28 cellular contexts compared by ENCODE assay signal in the genomic region with DNA sequence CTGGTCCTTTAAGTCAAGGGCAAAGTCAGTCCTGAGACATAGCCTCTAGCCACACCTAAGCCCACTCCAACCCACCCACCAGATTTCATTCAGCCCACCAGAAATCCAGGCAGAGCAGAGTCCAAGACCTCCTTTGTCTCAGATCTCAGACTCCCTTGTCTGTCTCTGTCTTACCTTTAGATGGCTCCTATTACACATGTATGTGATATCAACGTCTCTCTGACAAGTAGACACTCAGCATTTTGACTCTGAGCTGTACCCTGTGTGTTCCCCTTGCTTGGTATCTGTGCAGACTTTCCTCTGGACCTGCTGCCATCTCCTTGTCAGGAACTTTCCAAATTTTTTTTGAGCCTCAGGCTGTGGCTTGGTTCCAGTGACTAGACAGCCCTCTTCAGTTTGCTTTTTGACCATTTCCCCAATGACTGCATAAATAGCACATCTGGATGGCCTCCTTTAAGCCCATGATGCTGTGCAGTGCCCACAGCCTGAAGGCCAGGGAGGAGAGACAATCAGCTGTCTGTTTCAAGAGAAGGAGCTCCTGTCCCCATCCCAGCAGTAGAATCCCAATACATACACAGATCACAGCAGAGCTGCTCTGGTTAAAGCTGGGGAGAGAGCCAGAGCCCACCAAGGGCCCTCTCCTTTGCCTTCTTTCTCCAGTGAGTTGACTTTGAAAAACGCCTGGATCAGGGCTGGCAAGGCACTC. TPM values are rescaled to one million over a fixed set of nuclear protein-coding genes. Genes with fewer than 3 reads are reported as not detected.
DNase-seq lines count a peak whose midpoint lies in the region; ATAC-seq, FAIRE-seq and TF ChIP-seq lines count a peak whose summit lies in the region.
"Had no signal": no experiment of that assay in that cellular context is flagged by ENCODE, and none has a peak within 500 bp of the region (broad histone marks: within the 10 kb centered on the region; RNA-seq: fewer than 3 reads in every experiment).

No MANE protein-coding gene starts in this region.

- H3K9me1 ChIP-seq in K562 (ENCODE audit: control insufficient read depth, insufficient read depth, low read length): no peaks in the 10 kb centered on the region

- TF ChIP-seq POLR2A in K562 (conservative IDR thresholded peaks at IDR 0.05): no peak

- POLR2A ChIA-PET in K562 (lab: Yijun Ruan, JAX): interaction anchor here (0.7 to 1.3 kb wide), 4 partner anchors 11 to 151 kb away, joined by 3 to 6 read pairs (median 4); a partner anchor contains a TSS

- TF ChIP-seq EP300 in K562 (IDR thresholded peaks at IDR 0.05; ENCODE audit: low read length): no peak

- H3K27me3 ChIP-seq in H7 (ENCODE audit: control insufficient read depth, insufficient read depth, low read length) (no peaks in the 10 kb centered on the region), K562 (ENCODE audit: control insufficient read depth in 2 of 2, insufficient read depth in 2 of 2, low read length in 2 of 2) (no peaks in the 10 kb centered on the region)
- H3K27me3 ChIP-seq: BLaER1 treated with 17β-estradiol and CSF1 and Interleukin-3, amounts not matched to agents 10 nM and 100 nM; heart left ventricle; right atrium auricular region; thyroid gland had no signal

- no peak overlapping the region for H2AFZ ChIP-seq in K562 (ENCODE audit: low read depth, low read length)

- no TSS peak for BruUV-seq in K562 (replicated peaks; lab: Mats Ljungman, UMichigan)

- no peak overlapping the region for H3K4me2 ChIP-seq in K562 (ENCODE audit: insufficient read depth, low read length)
- H3K4me2 ChIP-seq: BLaER1 treated with 17β-estradiol and CSF1 and Interleukin-3, amounts not matched to agents 10 nM and 100 nM had no signal

- H3K9ac ChIP-seq in K562 (ENCODE audit: insufficient read depth in 1 of 2, low read depth in 2 of 2, low read length in 2 of 2): peak overlapping the region in 1 of 2 experiments; percentile 28; a peak in 1 of 4 replicates
- H3K9ac ChIP-seq: BLaER1 treated with 17β-estradiol and CSF1 and Interleukin-3, amounts not matched to agents 10 nM and 100 nM had no signal

- H3K79me2 ChIP-seq in K562 (ENCODE audit: control insufficient read depth, insufficient read depth, low read length): no peaks in the 10 kb centered on the region

- no peaks in the 10 kb centered on the region for H3K9me3 ChIP-seq in K562 (replicated peaks; ENCODE audit: control insufficient read depth, insufficient read depth, low read depth, low read length)
- H3K9me3 ChIP-seq: BLaER1 treated with 17β-estradiol and CSF1 and Interleukin-3, amounts not matched to agents 10 nM and 100 nM; heart left ventricle; right atrium auricular region; thyroid gland had no signal

- DNase-seq in H7: peak; percentile 8
- no peak for DNase-seq in K562 (ENCODE audit: extremely low read depth in 1 of 4, low spot score in 3 of 4)
- peak; percentile 59 for DNase-seq in midbrain (lab: John Stamatoyannopoulos, UW)
- DNase-seq in NCI-H2227 treated with DMSO at 0.1 percent for 48 hours (lab: John Stamatoyannopoulos, UW): no peak
- DNase-seq: ACHN; activated CD8-positive, alpha-beta T cell treated with anti-CD3 and anti-CD28 coated beads, Interleukin-2, amount 10 ng/mL, durations not matched to agents 7 days and 5 days; activated naive CD4-positive, alpha-beta T cell treated with Interleukin-2 at 50 U/mL for 16 hours; activated T-cell treated with anti-CD3 and anti-CD28 coated beads, Interleukin-2, amount 50 U/mL, for 1 hour; amniotic stem cell; dermis blood vessel endothelial cell; heart left ventricle; naive B cell; NCI-H1048; NCI-H187; NCI-H2171 treated with DMSO at 0.1 percent for 48 hours; NCI-H526 treated with DMSO at 0.1 percent for 48 hours; stimulated activated CD4-positive, alpha-beta T cell treated with anti-CD3 and anti-CD28 coated beads, Interleukin-4, amount 100 ng/mL, for 24 hours; stimulated activated naive CD4-positive, alpha-beta T cell treated with Interleukin-2 at 50 U/mL for 16 hours; T1000; thyroid gland had no signal

- FAIRE-seq in K562 (lab: Jason Lieb, UNC): peak; percentile 48

- CTCF ChIA-PET in K562 (lab: Yijun Ruan, JAX; ENCODE audit: low intra/inter-chr PET ratio): no interaction called here

- peak; percentile 65 for ATAC-seq in K562
- ATAC-seq in HG02884 (IDR thresholded peaks at IDR 0.05; ENCODE audit: unreplicated experiment): no peak
- no peak for ATAC-seq in HG03571 (IDR thresholded peaks at IDR 0.05; ENCODE audit: unreplicated experiment)
- ATAC-seq in GM21723 (IDR thresholded peaks at IDR 0.05; ENCODE audit: unreplicated experiment): no peak
- ATAC-seq: activated CD8-positive, alpha-beta T cell treated with anti-CD3 and anti-CD28 coated beads, Interleukin-2, amount 10 ng/mL, durations not matched to agents 7 days and 5 days; HCT116 had no signal

- no peak overlapping the region for H3K4me3 ChIP-seq in H7 (ENCODE audit: insufficient read depth, low read depth, low read length)
- no peak overlapping the region for H3K4me3 ChIP-seq in K562
- H3K4me3 ChIP-seq: BLaER1 treated with 17β-estradiol and CSF1 and Interleukin-3, amounts not matched to agents 10 nM and 100 nM; heart left ventricle; right atrium auricular region; thyroid gland had no signal

- H3K36me3 ChIP-seq in H7 (replicated peaks; ENCODE audit: control insufficient read depth, insufficient read depth, low read length) (no peaks in the 10 kb centered on the region), K562 (ENCODE audit: control insufficient read depth, insufficient read depth, low read length) (no peaks in the 10 kb centered on the region)
- H3K36me3 ChIP-seq: BLaER1 treated with 17β-estradiol and CSF1 and Interleukin-3, amounts not matched to agents 10 nM and 100 nM; right atrium auricular region; thyroid gland had no signal

- H3K27ac ChIP-seq in 22Rv1: peak overlapping the region; percentile 78
- H3K27ac ChIP-seq in K562 (ENCODE audit: extremely low read depth, low read depth, low read length): no peak overlapping the region
- H3K27ac ChIP-seq: BLaER1 treated with 17β-estradiol and CSF1 and Interleukin-3, amounts not matched to agents 10 nM and 100 nM; heart left ventricle; HL-60; right atrium auricular region; thyroid gland had no signal

- intact Hi-C loops in K562 (cut with micrococcal nuclease): no loop called here

- in situ Hi-C loops in K562 (cut with MboI): no loop called here

- TF ChIP-seq CTCF in 22Rv1 (IDR thresholded peaks at IDR 0.05) (no peak), K562 (IDR thresholded peaks at IDR 0.05 in 2 of 3, conservative IDR thresholded peaks at IDR 0.05 in 1 of 3; ENCODE audit: insufficient read depth in 2 of 3, low read depth in 1 of 3, low read length in 3 of 3) (peak in 1 of 3 experiments; percentile 3; a peak in 1 of 6 replicates)

- 5% methylated on average over 2 of the region's 2 CpGs for WGBS in K562 (ENCODE audit: insufficient coverage, low coverage, missing lambda C conversion rate)

- no peaks in the 10 kb centered on the region for H4K20me1 ChIP-seq in K562 (replicated peaks; ENCODE audit: control insufficient read depth, insufficient read depth, low read length)
- H4K20me1 ChIP-seq: BLaER1 treated with 17β-estradiol and CSF1 and Interleukin-3, amounts not matched to agents 10 nM and 100 nM had no signal

- H3K4me1 ChIP-seq in K562 (replicated peaks in 1 of 2; ENCODE audit: control insufficient read depth in 2 of 2, insufficient read depth in 2 of 2, low read length in 2 of 2): no peaks in the 10 kb centered on the region; a peak in 1 of 5 replicates
- H3K4me1 ChIP-seq: heart left ventricle, right atrium auricular region had no signal

- TF ChIP-seq RAD21 in K562 (CRISPR knock-in tag; conservative IDR thresholded peaks at IDR 0.05 in 1 of 2, IDR thresholded peaks at IDR 0.05 in 1 of 2): no peak

RNA-seq across cellular contexts. Expression of a gene that starts 7.0 kb away (rescaled TPM):
- 8.3 and 11.8 TPM in 2 replicates for total RNA-seq in H7 (2014; rRNA removed; shearing (Covaris generic))
- total RNA-seq in K562 (2011; cell fraction: chromatin; rRNA removed; ENCODE audit: low replicate concordance): 8.6 and 29.6 TPM in 2 replicates
- 5.3 and 7.0 TPM in 2 replicates for total RNA-seq in K562 (2011; cell fraction: nucleolus; rRNA removed)
- 13.7 and 24.2 TPM in 2 replicates for total RNA-seq in K562 (2011; cell fraction: nucleoplasm; rRNA removed)
- total RNA-seq in K562 (2014; rRNA removed): 0.36 and 1.3 TPM in 2 replicates
- total RNA-seq in K562 (2014; rRNA removed; fragmentation: Illumina TruSeq; extraction: Trizol): 1.4 and 2.0 TPM in 2 replicates
- 0.98 and 1.1 TPM in 2 replicates for total RNA-seq in K562 (2015; rRNA removed; fragmentation: Illumina TruSeq; extraction: Trizol)
- 3.3 and 4.0 TPM in 2 replicates for total RNA-seq in K562 (2021)
- polyA plus RNA-seq in K562 (2011; rRNA removed): 3.0 and 3.4 TPM in 2 replicates
- 1.2 and 1.3 TPM in 2 replicates for polyA plus RNA-seq in K562 (2011; cell fraction: cytosol; rRNA removed)
- 7.9 and 10.0 TPM in 2 replicates for polyA plus RNA-seq in K562 (2011; cell fraction: nucleus; rRNA removed)
- 0.89 and 5.9 TPM in 2 replicates for polyA plus RNA-seq in K562 (2012)
- 1.1 and 1.4 TPM in 2 replicates for polyA plus RNA-seq in K562 (2014; fragmentation: Illumina TruSeq; extraction: Trizol)
- polyA plus RNA-seq in K562 (2014; fragmentation: Nextera tagmentation; extraction: Ambion mirVana): under 1 TPM; 0.14 to 0.25 TPM
- polyA plus RNA-seq in K562 (2014; rRNA removed): 0.78 and 1.4 TPM in 2 replicates
- polyA minus RNA-seq in K562 (2011; rRNA and poly(A)+ RNA removed): 1.5 and 1.6 TPM in 2 replicates
- polyA minus RNA-seq in K562 (2011; cell fraction: cytosol; rRNA and poly(A)+ RNA removed): 2.1 and 2.3 TPM in 2 replicates
- polyA minus RNA-seq in K562 (2011; cell fraction: nucleus; rRNA and poly(A)+ RNA removed): 2.3 and 3.6 TPM in 2 replicates

RNA-seq across cellular contexts. Expression of a gene that starts 27.8 kb away (rescaled TPM):
- total RNA-seq in H7 (2014; rRNA removed; shearing (Covaris generic)): 47.1 and 56.8 TPM in 2 replicates
- 65.3 and 70.8 TPM in 2 replicates for total RNA-seq in K562 (2011; cell fraction: chromatin; rRNA removed; ENCODE audit: low replicate concordance)
- 50.3 and 56.7 TPM in 2 replicates for total RNA-seq in K562 (2011; cell fraction: nucleolus; rRNA removed)
- total RNA-seq in K562 (2011; cell fraction: nucleoplasm; rRNA removed): 71.7 and 79.8 TPM in 2 replicates
- total RNA-seq in K562 (2014; rRNA removed) (111 and 116 TPM in 2 replicates), K562 (2014; rRNA removed; fragmentation: Illumina TruSeq; extraction: Trizol) (144 and 149 TPM in 2 replicates), K562 (2015; rRNA removed; fragmentation: Illumina TruSeq; extraction: Trizol) (194 and 195 TPM in 2 replicates), K562 (2021) (129 and 132 TPM in 2 replicates)
- polyA plus RNA-seq in K562 (2011; rRNA removed) (329 and 342 TPM in 2 replicates), K562 (2014; fragmentation: Illumina TruSeq; extraction: Trizol) (276 and 289 TPM in 2 replicates), K562 (2014; fragmentation: Nextera tagmentation; extraction: Ambion mirVana) (100 to 1,000 TPM; 364 to 668 TPM), K562 (2014; rRNA removed) (227 and 282 TPM in 2 replicates)
- polyA plus RNA-seq in K562 (2011; cell fraction: cytosol; rRNA removed): 426 and 578 TPM in 2 replicates
- polyA plus RNA-seq in K562 (2011; cell fraction: nucleus; rRNA removed): 135 and 184 TPM in 2 replicates
- polyA plus RNA-seq in K562 (2012): 215 and 432 TPM in 2 replicates
- polyA minus RNA-seq in K562 (2011; rRNA and poly(A)+ RNA removed): 188 and 248 TPM in 2 replicates
- polyA minus RNA-seq in K562 (2011; cell fraction: cytosol; rRNA and poly(A)+ RNA removed): 112 and 122 TPM in 2 replicates
- 28.7 and 52.4 TPM in 2 replicates for polyA minus RNA-seq in K562 (2011; cell fraction: nucleus; rRNA and poly(A)+ RNA removed)

RNA-seq across cellular contexts. Expression of a gene that starts 37.9 kb away (rescaled TPM):
- total RNA-seq in H7 (2014; rRNA removed; shearing (Covaris generic)): 11.8 and 16.0 TPM in 2 replicates
- 20.7 and 41.6 TPM in 2 replicates for total RNA-seq in K562 (2011; cell fraction: chromatin; rRNA removed; ENCODE audit: low replicate concordance)
- 12.0 and 14.1 TPM in 2 replicates for total RNA-seq in K562 (2011; cell fraction: nucleolus; rRNA removed)
- total RNA-seq in K562 (2011; cell fraction: nucleoplasm; rRNA removed): 23.2 and 35.4 TPM in 2 replicates
- total RNA-seq in K562 (2014; rRNA removed) (17.2 and 18.1 TPM in 2 replicates), K562 (2014; rRNA removed; fragmentation: Illumina TruSeq; extraction: Trizol) (17.4 and 21.1 TPM in 2 replicates), K562 (2015; rRNA removed; fragmentation: Illumina TruSeq; extraction: Trizol) (17.2 and 19.3 TPM in 2 replicates), K562 (2021) (26.9 and 29.0 TPM in 2 replicates)
- polyA plus RNA-seq in K562 (2011; rRNA removed) (25.4 and 34.4 TPM in 2 replicates), K562 (2014; fragmentation: Illumina TruSeq; extraction: Trizol) (35.2 and 38.9 TPM in 2 replicates), K562 (2014; fragmentation: Nextera tagmentation; extraction: Ambion mirVana) (10 to 100 TPM in 1 of 2 experiments, 1 to 10 TPM in 1; 8.0 to 17.8 TPM), K562 (2014; rRNA removed) (24.2 and 27.5 TPM in 2 replicates)
- 11.5 and 16.8 TPM in 2 replicates for polyA plus RNA-seq in K562 (2011; cell fraction: cytosol; rRNA removed)
- polyA plus RNA-seq in K562 (2011; cell fraction: nucleus; rRNA removed): 12.3 and 14.5 TPM in 2 replicates
- 22.6 and 28.0 TPM in 2 replicates for polyA plus RNA-seq in K562 (2012)
- polyA minus RNA-seq in K562 (2011; rRNA and poly(A)+ RNA removed): 26.0 and 28.2 TPM in 2 replicates
- polyA minus RNA-seq in K562 (2011; cell fraction: cytosol; rRNA and poly(A)+ RNA removed): 10.6 and 11.7 TPM in 2 replicates
- polyA minus RNA-seq in K562 (2011; cell fraction: nucleus; rRNA and poly(A)+ RNA removed): 4.8 and 7.7 TPM in 2 replicates

RNA-seq across cellular contexts. Expression of a gene that starts 59.4 kb away (rescaled TPM):
- total RNA-seq in H7 (2014; rRNA removed; shearing (Covaris generic)): 10.1 and 11.9 TPM in 2 replicates
- 33.1 and 42.1 TPM in 2 replicates for total RNA-seq in K562 (2011; cell fraction: chromatin; rRNA removed; ENCODE audit: low replicate concordance)
- 28.7 and 34.4 TPM in 2 replicates for total RNA-seq in K562 (2011; cell fraction: nucleolus; rRNA removed)
- total RNA-seq in K562 (2011; cell fraction: nucleoplasm; rRNA removed): 43.1 and 65.2 TPM in 2 replicates
- total RNA-seq in K562 (2014; rRNA removed) (23.1 and 26.4 TPM in 2 replicates), K562 (2014; rRNA removed; fragmentation: Illumina TruSeq; extraction: Trizol) (26.5 and 31.6 TPM in 2 replicates), K562 (2015; rRNA removed; fragmentation: Illumina TruSeq; extraction: Trizol) (24.9 and 25.3 TPM in 2 replicates), K562 (2021) (29.7 and 35.9 TPM in 2 replicates)
- polyA plus RNA-seq in K562 (2011; rRNA removed) (52.2 and 62.3 TPM in 2 replicates), K562 (2014; fragmentation: Illumina TruSeq; extraction: Trizol) (45.9 and 53.9 TPM in 2 replicates), K562 (2014; fragmentation: Nextera tagmentation; extraction: Ambion mirVana) (10 to 100 TPM; 26.0 to 29.9 TPM), K562 (2014; rRNA removed) (33.6 and 35.3 TPM in 2 replicates)
- polyA plus RNA-seq in K562 (2011; cell fraction: cytosol; rRNA removed): 47.6 and 61.5 TPM in 2 replicates
- polyA plus RNA-seq in K562 (2011; cell fraction: nucleus; rRNA removed): 38.6 and 59.2 TPM in 2 replicates
- polyA plus RNA-seq in K562 (2012): 40.6 and 110 TPM in 2 replicates
- polyA minus RNA-seq in K562 (2011; rRNA and poly(A)+ RNA removed): 31.6 and 53.7 TPM in 2 replicates
- polyA minus RNA-seq in K562 (2011; cell fraction: cytosol; rRNA and poly(A)+ RNA removed): 14.2 and 22.0 TPM in 2 replicates
- 10.8 and 13.6 TPM in 2 replicates for polyA minus RNA-seq in K562 (2011; cell fraction: nucleus; rRNA and poly(A)+ RNA removed)

Comparison
In these comparisons a context has a peak if more than half of its experiments do, and no peak if none do; other contexts are left out.
1. DNase-seq: peak in H7 (single experiment) and midbrain (single experiment); none in K562 (0 of 4) and NCI-H2227 treated with DMSO at 0.1 percent for 48 hours (single experiment).